In genomic region chr9:89421595-89421994, GRCh38 we compare ENCODE assay signal across 10 cellular contexts.
DNase-seq lines count a peak whose midpoint lies in the region; ATAC-seq and TF ChIP-seq lines count a peak whose summit lies in the region.
"Had no signal": no experiment of that assay in that cellular context is flagged by ENCODE, and none has a peak within 500 bp of the region (broad histone marks: within the 10 kb centered on the region; RNA-seq: fewer than 3 reads in every experiment).

No MANE protein-coding gene starts in this region.

- DNase-seq in stimulated activated CD8-positive, alpha-beta memory T cell treated with anti-CD3 and anti-CD28 coated beads, Interleukin-15, amount 100 ng/mL, for 4 hours (ENCODE audit: low read depth in 2 of 2), result peak; percentile 37 to 70
- DNase-seq in stimulated activated CD8-positive, alpha-beta memory T cell treated with anti-CD3 and anti-CD28 coated beads, Interleukin-4, amount 100 ng/mL, for 48 hours, result no peak
- DNase-seq in activated T-cell treated with anti-CD3 and anti-CD28 coated beads, Interleukin-2, amount 50 U/mL, for 4 hours, result peak; percentile 67
- DNase-seq in fibroblast of mammary gland (ENCODE audit: low read depth) (peak; percentile 15), C1 segment of cervical spinal cord (lab: John Stamatoyannopoulos, UW) (no peak)
- DNase-seq in stimulated activated naive CD8-positive, alpha-beta T cell treated with anti-CD3 and anti-CD28 coated beads, Interleukin-15, amount 100 ng/mL, for 72 hours, result no peak
- DNase-seq: uterus had no signal

- H3K9me3 Mint-ChIP-seq in activated T-cell treated with anti-CD3 and anti-CD28 coated beads, Interleukin-2, amount 50 U/mL, for 4 hours, result peaks cover 4% of the 10 kb centered on the region
- H3K9me3 Mint-ChIP-seq in stimulated activated naive CD8-positive, alpha-beta T cell treated with anti-CD3 and anti-CD28 coated beads, Interleukin-15, amount 100 ng/mL, for 72 hours, result peaks cover 20 to 24% of the 10 kb centered on the region in 2 donors

- H3K27me3 Mint-ChIP-seq in activated T-cell treated with anti-CD3 and anti-CD28 coated beads, Interleukin-2, amount 50 U/mL, for 4 hours (ENCODE audit: low read depth), result no peaks in the 10 kb centered on the region
- H3K27me3 Mint-ChIP-seq in stimulated activated naive CD8-positive, alpha-beta T cell treated with anti-CD3 and anti-CD28 coated beads, Interleukin-15, amount 100 ng/mL, for 72 hours, result no peaks in the 10 kb centered on the region

- H3K4me1 Mint-ChIP-seq in activated T-cell treated with anti-CD3 and anti-CD28 coated beads, Interleukin-2, amount 50 U/mL, for 4 hours (ENCODE audit: low read depth), result peaks cover 99% of the 10 kb centered on the region
- H3K4me1 Mint-ChIP-seq in stimulated activated naive CD8-positive, alpha-beta T cell treated with anti-CD3 and anti-CD28 coated beads, Interleukin-15, amount 100 ng/mL, for 72 hours, result peaks cover 100% of the 10 kb centered on the region

- peak overlapping the region; percentile 78 for H3K4me3 Mint-ChIP-seq in activated T-cell treated with anti-CD3 and anti-CD28 coated beads, Interleukin-2, amount 50 U/mL, for 4 hours
- peak overlapping the region in 1 of 2 donors; percentile 80 for H3K4me3 Mint-ChIP-seq in stimulated activated naive CD8-positive, alpha-beta T cell treated with anti-CD3 and anti-CD28 coated beads, Interleukin-15, amount 100 ng/mL, for 72 hours

- no peak for ATAC-seq in activated T-cell treated with anti-CD3 and anti-CD28 coated beads, Interleukin-2, amount 50 U/mL, for 4 hours
- no peak for ATAC-seq in stimulated activated naive CD8-positive, alpha-beta T cell treated with anti-CD3 and anti-CD28 coated beads, Interleukin-15, amount 100 ng/mL, for 72 hours
- no peak for ATAC-seq in HG02798 (IDR thresholded peaks at IDR 0.05; ENCODE audit: poor library complexity, unreplicated experiment)
- no peak for ATAC-seq in GM18870 (IDR thresholded peaks at IDR 0.05; ENCODE audit: unreplicated experiment)

- H3K4me3 ChIP-seq in fibroblast of mammary gland (ENCODE audit: control insufficient read depth, low read depth, low read length), result no peak overlapping the region
- H3K4me3 ChIP-seq: breast epithelium, uterus had no signal

- peak overlapping the region; percentile 98 to 99 for H3K27ac Mint-ChIP-seq in stimulated activated naive CD8-positive, alpha-beta T cell treated with anti-CD3 and anti-CD28 coated beads, Interleukin-15, amount 100 ng/mL, for 72 hours

- H3K36me3 Mint-ChIP-seq in activated T-cell treated with anti-CD3 and anti-CD28 coated beads, Interleukin-2, amount 50 U/mL, for 4 hours (ENCODE audit: insufficient read depth), result peaks cover 41% of the 10 kb centered on the region

- TF ChIP-seq CTCF in fibroblast of mammary gland (conservative IDR thresholded peaks at IDR 0.05; ENCODE audit: control insufficient read depth, insufficient read depth, low read depth, low read length), result no peak

Comparison
In these comparisons a context has a peak if more than half of its experiments do, and no peak if none do; other contexts are left out.
1. DNase-seq: peak in stimulated activated CD8-positive, alpha-beta memory T cell treated with anti-CD3 and anti-CD28 coated beads, Interleukin-15, amount 100 ng/mL, for 4 hours (2 of 2), activated T-cell treated with anti-CD3 and anti-CD28 coated beads, Interleukin-2, amount 50 U/mL, for 4 hours (single experiment) and fibroblast of mammary gland (single experiment); none in stimulated activated CD8-positive, alpha-beta memory T cell treated with anti-CD3 and anti-CD28 coated beads, Interleukin-4, amount 100 ng/mL, for 48 hours (single experiment), stimulated activated naive CD8-positive, alpha-beta T cell treated with anti-CD3 and anti-CD28 coated beads, Interleukin-15, amount 100 ng/mL, for 72 hours (0 of 2) and C1 segment of cervical spinal cord (0 of 14).